ENCODE assay signal across 17 cellular contexts in the genomic region with DNA sequence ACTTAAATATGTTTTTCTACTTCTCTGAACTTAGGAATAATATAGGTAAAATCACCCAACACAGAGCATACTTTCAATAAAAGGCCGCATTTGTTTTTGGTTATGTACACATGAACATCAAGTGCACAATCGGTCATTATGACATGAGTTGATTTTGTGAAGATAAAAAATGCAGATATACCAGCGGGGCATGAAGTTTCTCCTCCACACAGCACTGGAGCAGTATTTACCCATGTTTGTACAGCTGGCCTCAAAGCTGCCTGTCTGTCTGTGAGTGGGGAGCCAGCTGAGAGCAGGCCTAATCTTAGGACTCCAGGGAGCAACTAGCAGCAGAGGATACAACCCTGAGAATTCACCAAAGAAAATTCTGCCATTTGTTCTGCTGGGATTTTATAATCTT.
A peak's percentile ranks its signal among the peaks of the same experiment; 100 is the strongest.
DNase-seq lines count a peak whose midpoint lies in the region; ATAC-seq, FAIRE-seq and TF ChIP-seq lines count a peak whose summit lies in the region.
"Had no signal": no experiment of that assay in that cellular context is flagged by ENCODE, and none has a peak within 500 bp of the region (broad histone marks: within the 10 kb centered on the region; RNA-seq: fewer than 3 reads in every experiment).

No MANE protein-coding gene starts in this region.

- H3K4me3 Mint-ChIP-seq in astrocyte (ENCODE audit: unreplicated experiment) (no peak overlapping the region), T-cell (no peak overlapping the region)
- H3K4me3 Mint-ChIP-seq: activated naive CD8-positive, alpha-beta T cell; activated T-cell treated with anti-CD3 and anti-CD28 coated beads, Interleukin-2, amount 50 U/mL, for 24 hours; CD4-positive, CD25-positive, alpha-beta regulatory T cell had no signal

- H3K4me1 Mint-ChIP-seq in astrocyte (ENCODE audit: low read depth, unreplicated experiment) (no peaks in the 10 kb centered on the region), T-cell (no peaks in the 10 kb centered on the region)
- H3K4me1 Mint-ChIP-seq: CD4-positive, CD25-positive, alpha-beta regulatory T cell had no signal

- H3K4me1 ChIP-seq in HepG2 (ENCODE audit: insufficient read depth, low read length) (no peaks in the 10 kb centered on the region), right lobe of liver (no peaks in the 10 kb centered on the region), astrocyte (ENCODE audit: insufficient read depth, low read length) (no peaks in the 10 kb centered on the region), upper lobe of right lung (no peaks in the 10 kb centered on the region), mucosa of descending colon (ENCODE audit: low read depth) (no peaks in the 10 kb centered on the region)
- H3K4me1 ChIP-seq: breast epithelium had no signal

- no peak for FAIRE-seq in HepG2 (lab: Jason Lieb, UNC)
- no peak for FAIRE-seq in astrocyte (lab: Jason Lieb, UNC)

- no peak for TF ChIP-seq EP300 in HepG2 (IDR thresholded peaks at IDR 0.05; ENCODE audit: low read depth in 2 of 2, low read length in 2 of 2)
- no peak for TF ChIP-seq EP300 in HepG2 (CRISPR knock-in tag; IDR thresholded peaks at IDR 0.05; ENCODE audit: borderline replicate concordance)

- no peaks in the 10 kb centered on the region for H3K27me3 Mint-ChIP-seq in astrocyte (ENCODE audit: low read depth, unreplicated experiment)
- no peaks in the 10 kb centered on the region for H3K27me3 Mint-ChIP-seq in T-cell
- H3K27me3 Mint-ChIP-seq: activated naive CD8-positive, alpha-beta T cell; activated T-cell treated with anti-CD3 and anti-CD28 coated beads, Interleukin-2, amount 50 U/mL, for 24 hours had no signal

- no peak overlapping the region for H3K27ac ChIP-seq in HepG2 (ENCODE audit: extremely low read length, insufficient read depth, low read length)
- H3K27ac ChIP-seq in right lobe of liver: no peak overlapping the region
- H3K27ac ChIP-seq in astrocyte (ENCODE audit: low read depth, low read length): no peak overlapping the region
- no peak overlapping the region for H3K27ac ChIP-seq in upper lobe of right lung
- H3K27ac ChIP-seq: breast epithelium had no signal

- H3K4me2 ChIP-seq in HepG2 (ENCODE audit: low read depth, low read length) (no peak overlapping the region), astrocyte (ENCODE audit: low read length) (no peak overlapping the region)

- H3K9me3 ChIP-seq in HepG2 (ENCODE audit: low read length): no peaks in the 10 kb centered on the region
- H3K9me3 ChIP-seq in right lobe of liver: no peaks in the 10 kb centered on the region
- H3K9me3 ChIP-seq in astrocyte (ENCODE audit: insufficient read depth, low read depth, low read length): no peaks in the 10 kb centered on the region
- no peaks in the 10 kb centered on the region for H3K9me3 ChIP-seq in upper lobe of right lung
- no peaks in the 10 kb centered on the region for H3K9me3 ChIP-seq in mucosa of descending colon

- H3K36me3 Mint-ChIP-seq in astrocyte (ENCODE audit: low read depth, unreplicated experiment) (no peaks in the 10 kb centered on the region), T-cell (no peaks in the 10 kb centered on the region)
- H3K36me3 Mint-ChIP-seq: activated naive CD8-positive, alpha-beta T cell; CD4-positive, CD25-positive, alpha-beta regulatory T cell had no signal

- H3K9me3 Mint-ChIP-seq in astrocyte (ENCODE audit: unreplicated experiment) (no peaks in the 10 kb centered on the region), T-cell (peaks cover 0 to 13% (median 3%) of the 10 kb centered on the region in 3 donors)
- H3K9me3 Mint-ChIP-seq: activated T-cell treated with anti-CD3 and anti-CD28 coated beads, Interleukin-2, amount 50 U/mL, for 24 hours had no signal

- intact Hi-C loops in HepG2 (cut with micrococcal nuclease; ENCODE audit: unreplicated experiment): no loop called here
- intact Hi-C loops in right lobe of liver (cut with DNase I): no loop called here
- intact Hi-C loops in upper lobe of right lung (cut with DNase I): no loop called here
- intact Hi-C loops in mucosa of descending colon (cut with DNase I, micrococcal nuclease): no loop called here

- TF ChIP-seq CTCF in HepG2 (CRISPR knock-in tag; IDR thresholded peaks at IDR 0.05) (no peak), right lobe of liver (IDR thresholded peaks at IDR 0.05) (no peak), astrocyte (IDR thresholded peaks at IDR 0.05; ENCODE audit: insufficient read depth, low read depth, low read length) (no peak), upper lobe of right lung (IDR thresholded peaks at IDR 0.05) (no peak), GM10248 (IDR thresholded peaks at IDR 0.05; ENCODE audit: control extremely low read depth, extremely low read depth, low read depth, missing control alignments) (no peak), mucosa of descending colon (IDR thresholded peaks at IDR 0.05) (no peak)

- peak overlapping the region; percentile 9 for H3K27ac Mint-ChIP-seq in astrocyte (ENCODE audit: unreplicated experiment)
- no peak overlapping the region for H3K27ac Mint-ChIP-seq in T-cell
- H3K27ac Mint-ChIP-seq: activated naive CD8-positive, alpha-beta T cell; activated T-cell treated with anti-CD3 and anti-CD28 coated beads, Interleukin-2, amount 50 U/mL, for 24 hours; CD4-positive, CD25-positive, alpha-beta regulatory T cell had no signal

- in situ Hi-C loops in HepG2 (cut with HindIII; ENCODE audit: extremely low pct_ligation_motif_present, low pct_unique_long_range_greater_than_20kb): no loop called here

- no TSS peak for BruUV-seq in HepG2 (replicated peaks; lab: Mats Ljungman, UMichigan)

- no peak overlapping the region for H2AFZ ChIP-seq in HepG2 (ENCODE audit: low read length)
- H2AFZ ChIP-seq in astrocyte (ENCODE audit: low read depth, low read length): no peak overlapping the region

- 2% methylated on average over 3 of the region's 3 CpGs for WGBS in HepG2 (ENCODE audit: low lambda C conversion rate)
- 17% methylated on average over 2 of the region's 3 CpGs for WGBS in right lobe of liver (ENCODE audit: insufficient coverage, low coverage, low lambda C conversion rate, missing lambda C conversion rate)

- H3K36me3 ChIP-seq in HepG2 (replicated peaks in 1 of 2; ENCODE audit: control insufficient read depth in 1 of 2, insufficient read depth in 2 of 2, low read length in 2 of 2) (no peaks in the 10 kb centered on the region), right lobe of liver (no peaks in the 10 kb centered on the region), astrocyte (ENCODE audit: insufficient read depth, low read length) (no peaks in the 10 kb centered on the region), upper lobe of right lung (no peaks in the 10 kb centered on the region), mucosa of descending colon (ENCODE audit: low read depth) (no peaks in the 10 kb centered on the region)
- H3K36me3 ChIP-seq: breast epithelium had no signal

- CTCF ChIA-PET in HepG2 (lab: Yijun Ruan, JAX; ENCODE audit: low intra/inter-chr PET ratio, low total read pairs) (no interaction called here), GM10248 (lab: Yijun Ruan, JAX) (no interaction called here), T-cell (lab: Charles Lee) (interaction anchor here in 1 of 2 donors (0.6 kb wide), 1 partner anchor 664 kb away, joined by 3 read pairs; no protein-coding TSS in a partner anchor)

- H3K4me3 ChIP-seq in HepG2 (replicated peaks in 1 of 3; ENCODE audit: insufficient read depth in 1 of 3, low read depth in 2 of 3, low read length in 3 of 3) (no peak overlapping the region), right lobe of liver (no peak overlapping the region), astrocyte (ENCODE audit: insufficient read depth, low read depth, low read length) (no peak overlapping the region), upper lobe of right lung (no peak overlapping the region), mucosa of descending colon (no peak overlapping the region)
- H3K4me3 ChIP-seq: breast epithelium, dorsolateral prefrontal cortex had no signal

- H3K27me3 ChIP-seq in HepG2 (ENCODE audit: control insufficient read depth in 1 of 2, insufficient read depth in 2 of 2, low read length in 2 of 2) (peaks cover 0 to 4% of the 10 kb centered on the region in 2 experiments; a peak in 1 of 5 replicates), right lobe of liver (no peaks in the 10 kb centered on the region), astrocyte (ENCODE audit: insufficient read depth, low read length) (no peaks in the 10 kb centered on the region), upper lobe of right lung (no peaks in the 10 kb centered on the region)
- H3K27me3 ChIP-seq: breast epithelium, dorsolateral prefrontal cortex had no signal

- peak; percentile 13 for DNase-seq in HepG2 (ENCODE audit: low spot score)
- no peak for DNase-seq in right lobe of liver
- DNase-seq in NCI-H345 treated with DMSO at 0.1 percent for 48 hours (lab: John Stamatoyannopoulos, UW; ENCODE audit: unreplicated experiment): peak; percentile 92
- DNase-seq in astrocyte (ENCODE audit: low read depth): no peak
- no peak for DNase-seq in upper lobe of right lung
- no peak for DNase-seq in GM10248 (ENCODE audit: extremely low spot score)
- no peak for DNase-seq in mucosa of descending colon
- no peak for DNase-seq in T-cell
- DNase-seq: activated CD4-positive, alpha-beta T cell treated with anti-CD3 and anti-CD28 coated beads, Interleukin-2, amount 50 U/mL, for 4 hours; activated T-cell treated with anti-CD3 and anti-CD28 coated beads, Interleukin-2, amount 50 U/mL, for 24 hours; CD4-positive, CD25-positive, alpha-beta regulatory T cell; dorsolateral prefrontal cortex; NCI-H2171 treated with DMSO at 0.1 percent for 48 hours; right cardiac atrium; stimulated activated CD4-positive, alpha-beta T cell treated with anti-CD3 and anti-CD28 coated beads, Interleukin-2, amount 100 ng/mL, for 24 hours had no signal

- POLR2A ChIA-PET in HepG2 (lab: Yijun Ruan, JAX): no interaction called here
- POLR2A ChIA-PET in GM10248 (lab: Yijun Ruan, JAX): no interaction called here
- POLR2A ChIA-PET in T-cell (lab: Charles Lee): no interaction called here

- H3K9ac ChIP-seq in HepG2 (ENCODE audit: insufficient read depth, low read depth, low read length): no peak overlapping the region
- H3K9ac ChIP-seq in astrocyte (ENCODE audit: low read length): no peak overlapping the region

- ATAC-seq in HepG2 (peak; percentile 60), right lobe of liver (no peak), upper lobe of right lung (peak; percentile 30), mucosa of descending colon (no peak), T-cell (replicated peaks in 1 of 4) (no peak)
- ATAC-seq: right cardiac atrium had no signal

- TF ChIP-seq POLR2A in HepG2 (IDR thresholded peaks at IDR 0.05; ENCODE audit: insufficient read depth in 1 of 2, low read depth in 2 of 2, low read length in 2 of 2) (no peak), right lobe of liver (IDR thresholded peaks at IDR 0.05) (no peak)

- H3K79me2 ChIP-seq in HepG2 (ENCODE audit: insufficient read depth, low read length) (no peaks in the 10 kb centered on the region), astrocyte (ENCODE audit: insufficient read depth, low read length) (no peaks in the 10 kb centered on the region)

- no peak for TF ChIP-seq RAD21 in HepG2 (CRISPR knock-in tag; IDR thresholded peaks at IDR 0.05)

- H4K20me1 ChIP-seq in HepG2 (ENCODE audit: insufficient read depth, low read length): no peaks in the 10 kb centered on the region
- no peaks in the 10 kb centered on the region for H4K20me1 ChIP-seq in astrocyte (ENCODE audit: insufficient read depth, low read length)

Comparison
In these comparisons a context has a peak if more than half of its experiments do, and no peak if none do; other contexts are left out.
1. ATAC-seq: peak in HepG2 (single experiment) and upper lobe of right lung (single experiment); none in right lobe of liver (0 of 4), mucosa of descending colon (single experiment) and T-cell (0 of 4).
2. DNase-seq: peak in HepG2 (single experiment) and NCI-H345 treated with DMSO at 0.1 percent for 48 hours (single experiment); none in right lobe of liver (0 of 3), astrocyte (single experiment), upper lobe of right lung (single experiment), GM10248 (single experiment), mucosa of descending colon (0 of 3) and T-cell (0 of 34).